ENCODE assay signal across 8 cellular contexts in genomic region chr16:69762843-69763556, GRCh38. TPM values are rescaled to one million over a fixed set of nuclear protein-coding genes. Genes with fewer than 3 reads are reported as not detected.
DNase-seq lines count a peak whose midpoint lies in the region; ATAC-seq and TF ChIP-seq lines count a peak whose summit lies in the region.

No MANE protein-coding gene starts in this region.

- peaks cover 18% of the 10 kb centered on the region for H3K4me1 ChIP-seq in KMS-11 (ENCODE audit: low read depth, poor library complexity, severe bottlenecking)

- peak; percentile 29 for ATAC-seq in activated naive CD8-positive, alpha-beta T cell treated with anti-CD3 and anti-CD28 coated beads, Interleukin-2, amount 10 ng/mL, durations not matched to agents 7 days and 5 days (ENCODE audit: low read depth)
- ATAC-seq in left ventricle myocardium superior (peak; percentile 46), sciatic nerve (peak; percentile 58)

- no peaks in the 10 kb centered on the region for H3K9me3 Mint-ChIP-seq in activated CD4-positive, alpha-beta T cell treated with anti-CD3 and anti-CD28 coated beads, Interleukin-2, amount 10 ng/mL, durations not matched to agents 7 days and 5 days
- no peaks in the 10 kb centered on the region for H3K9me3 Mint-ChIP-seq in activated naive CD8-positive, alpha-beta T cell treated with anti-CD3 and anti-CD28 coated beads, Interleukin-2, amount 10 ng/mL, durations not matched to agents 7 days and 5 days

- CTCF ChIA-PET in activated CD4-positive, alpha-beta T cell treated with anti-CD3 and anti-CD28 coated beads, Interleukin-2, amount 10 ng/mL, durations not matched to agents 7 days and 5 days (lab: Charles Lee): interaction anchor here (0.6 to 3.0 kb wide), 4 partner anchors 9 to 54 kb away, joined by 3 to 18 read pairs (median 3); partner anchors contain the start of gene NOB1

- peak overlapping the region; percentile 74; the same call in 1 of the 2 replicates for H2AFZ ChIP-seq in KMS-11 (ENCODE audit: low read depth)

- peak overlapping the region; percentile 49 for H3K4me3 ChIP-seq in KMS-11 (IDR thresholded peaks at IDR 0.05; ENCODE audit: insufficient read depth, low read depth, low read length)

- no peaks in the 10 kb centered on the region for H3K36me3 ChIP-seq in KMS-11 (ENCODE audit: insufficient read depth)

- H3K4me1 Mint-ChIP-seq in activated CD4-positive, alpha-beta T cell treated with anti-CD3 and anti-CD28 coated beads, Interleukin-2, amount 10 ng/mL, durations not matched to agents 7 days and 5 days: peaks cover 33% of the 10 kb centered on the region
- peaks cover 18% of the 10 kb centered on the region for H3K4me1 Mint-ChIP-seq in activated naive CD8-positive, alpha-beta T cell treated with anti-CD3 and anti-CD28 coated beads, Interleukin-2, amount 10 ng/mL, durations not matched to agents 7 days and 5 days

- H3K36me3 Mint-ChIP-seq in activated CD4-positive, alpha-beta T cell treated with anti-CD3 and anti-CD28 coated beads, Interleukin-2, amount 10 ng/mL, durations not matched to agents 7 days and 5 days (ENCODE audit: low read depth): peaks cover 9% of the 10 kb centered on the region
- H3K36me3 Mint-ChIP-seq in activated naive CD8-positive, alpha-beta T cell treated with anti-CD3 and anti-CD28 coated beads, Interleukin-2, amount 10 ng/mL, durations not matched to agents 7 days and 5 days: peaks cover 6% of the 10 kb centered on the region

- no peak for TF ChIP-seq CTCF in KMS-11 (conservative IDR thresholded peaks at IDR 0.05; ENCODE audit: low read depth, low read length)

- POLR2A ChIA-PET in activated CD4-positive, alpha-beta T cell treated with anti-CD3 and anti-CD28 coated beads, Interleukin-2, amount 10 ng/mL, durations not matched to agents 7 days and 5 days (lab: Charles Lee): interaction anchor here (1.3 kb wide), 1 partner anchor 9 kb away, joined by 3 read pairs; no protein-coding TSS in a partner anchor
- POLR2A ChIA-PET in activated naive CD8-positive, alpha-beta T cell treated with anti-CD3 and anti-CD28 coated beads, Interleukin-2, amount 10 ng/mL, durations not matched to agents 7 days and 5 days (lab: Charles Lee): interaction anchor here (0.7 to 3.4 kb wide), 5 partner anchors 10 to 199 kb away, joined by 3 to 26 read pairs (median 6); partner anchors contain the start of genes NOB1 and NQO1

- peak; percentile 33 for DNase-seq in activated CD4-positive, alpha-beta T cell treated with anti-CD3 and anti-CD28 coated beads, Interleukin-2, amount 10 ng/mL, durations not matched to agents 7 days and 5 days
- no peak for DNase-seq in activated CD4-positive, alpha-beta T cell treated with anti-CD3 and anti-CD28 coated beads, Interleukin-2, amount 50 U/mL, for 4 hours
- DNase-seq in activated naive CD8-positive, alpha-beta T cell treated with anti-CD3 and anti-CD28 coated beads, Interleukin-2, amount 10 ng/mL, durations not matched to agents 7 days and 5 days: no peak
- no peak for DNase-seq in left ventricle myocardium superior
- DNase-seq in sciatic nerve (ENCODE audit: low spot score): no peak
- DNase-seq in hippocampal formation (lab: John Stamatoyannopoulos, UW): no peak
- no peak for DNase-seq in occipital lobe (lab: John Stamatoyannopoulos, UW)

- peak overlapping the region; percentile 98 for H3K27ac Mint-ChIP-seq in activated CD4-positive, alpha-beta T cell treated with anti-CD3 and anti-CD28 coated beads, Interleukin-2, amount 10 ng/mL, durations not matched to agents 7 days and 5 days
- peak overlapping the region; percentile 95 for H3K27ac Mint-ChIP-seq in activated naive CD8-positive, alpha-beta T cell treated with anti-CD3 and anti-CD28 coated beads, Interleukin-2, amount 10 ng/mL, durations not matched to agents 7 days and 5 days

- H3K27me3 ChIP-seq in KMS-11 (ENCODE audit: insufficient read depth, low read depth): no peaks in the 10 kb centered on the region

- H3K27me3 Mint-ChIP-seq in activated CD4-positive, alpha-beta T cell treated with anti-CD3 and anti-CD28 coated beads, Interleukin-2, amount 10 ng/mL, durations not matched to agents 7 days and 5 days: no peaks in the 10 kb centered on the region
- H3K27me3 Mint-ChIP-seq in activated naive CD8-positive, alpha-beta T cell treated with anti-CD3 and anti-CD28 coated beads, Interleukin-2, amount 10 ng/mL, durations not matched to agents 7 days and 5 days: no peaks in the 10 kb centered on the region

- H4K20me1 ChIP-seq in KMS-11 (ENCODE audit: insufficient read depth): no peaks in the 10 kb centered on the region

- peak overlapping the region; percentile 27 for H3K27ac ChIP-seq in KMS-11

- peaks cover 22% of the 10 kb centered on the region; the same call in 1 of the 2 replicates for H3K79me2 ChIP-seq in KMS-11 (ENCODE audit: insufficient read depth, low read depth)

- peak overlapping the region; percentile 69 for H3K4me2 ChIP-seq in KMS-11

- H3K9ac ChIP-seq in KMS-11: peak overlapping the region; percentile 53; the same call in 1 of the 2 replicates

- H3K4me3 Mint-ChIP-seq in activated CD4-positive, alpha-beta T cell treated with anti-CD3 and anti-CD28 coated beads, Interleukin-2, amount 10 ng/mL, durations not matched to agents 7 days and 5 days: peak overlapping the region; percentile 78
- peak overlapping the region; percentile 96 for H3K4me3 Mint-ChIP-seq in activated naive CD8-positive, alpha-beta T cell treated with anti-CD3 and anti-CD28 coated beads, Interleukin-2, amount 10 ng/mL, durations not matched to agents 7 days and 5 days

- intact Hi-C loops in left ventricle myocardium superior (cut with micrococcal nuclease) (no loop called here), sciatic nerve (cut with DNase I) (no loop called here)

RNA-seq across cellular contexts. Expression of gene WWP2, which starts 0.9 kb away (rescaled TPM):
- 10 to 100 TPM; 68.8 to 76.3 TPM for total RNA-seq in activated CD4-positive, alpha-beta T cell treated with anti-CD3 and anti-CD28 coated beads, Interleukin-2, amount 10 ng/mL, durations not matched to agents 7 days and 5 days
- 10 to 100 TPM; 60.6 to 61.5 TPM for total RNA-seq in activated naive CD8-positive, alpha-beta T cell treated with anti-CD3 and anti-CD28 coated beads, Interleukin-2, amount 10 ng/mL, durations not matched to agents 7 days and 5 days
- total RNA-seq in left ventricle myocardium superior (17.2 TPM), sciatic nerve (91.5 TPM), occipital lobe (15.9 TPM)

RNA-seq across cellular contexts. Expression of gene NOB1, which starts 8.3 kb away (rescaled TPM):
- 10 to 100 TPM; 60.5 to 62.5 TPM for total RNA-seq in activated CD4-positive, alpha-beta T cell treated with anti-CD3 and anti-CD28 coated beads, Interleukin-2, amount 10 ng/mL, durations not matched to agents 7 days and 5 days
- 10 to 100 TPM; 54.5 to 59.0 TPM for total RNA-seq in activated naive CD8-positive, alpha-beta T cell treated with anti-CD3 and anti-CD28 coated beads, Interleukin-2, amount 10 ng/mL, durations not matched to agents 7 days and 5 days
- total RNA-seq in left ventricle myocardium superior: 16.8 TPM
- 32.6 TPM for total RNA-seq in sciatic nerve
- 11.1 TPM for total RNA-seq in occipital lobe

RNA-seq across cellular contexts. Expression of gene NQO1, which starts 36.6 kb away (rescaled TPM):
- total RNA-seq in activated CD4-positive, alpha-beta T cell treated with anti-CD3 and anti-CD28 coated beads, Interleukin-2, amount 10 ng/mL, durations not matched to agents 7 days and 5 days: 10 to 100 TPM; 20.4 to 22.4 TPM
- 10 to 100 TPM; 12.1 to 14.5 TPM for total RNA-seq in activated naive CD8-positive, alpha-beta T cell treated with anti-CD3 and anti-CD28 coated beads, Interleukin-2, amount 10 ng/mL, durations not matched to agents 7 days and 5 days
- total RNA-seq in left ventricle myocardium superior: 36.2 TPM
- 58.9 TPM for total RNA-seq in sciatic nerve
- 8.4 TPM for total RNA-seq in occipital lobe
